In genomic region chr5:134982230-134982629, GRCh38 we compare ENCODE assay signal across 21 cellular contexts. TPM values are rescaled to one million over a fixed set of nuclear protein-coding genes. Genes with fewer than 3 reads are reported as not detected.
"Had no signal": no experiment of that assay in that cellular context is flagged by ENCODE, and none has a peak within 500 bp of the region (broad histone marks: within the 10 kb centered on the region; RNA-seq: fewer than 3 reads in every experiment).

No MANE protein-coding gene starts in this region.

- H3K4me3 ChIP-seq: right atrium auricular region, skin epidermis, transverse colon had no signal

- H3K4me1 ChIP-seq: right atrium auricular region, transverse colon had no signal

- DNase-seq: activated CD4-positive, alpha-beta T cell treated with anti-CD3 and anti-CD28 coated beads for 36 hours; activated CD8-positive, alpha-beta T cell treated with anti-CD3 and anti-CD28 coated beads for 36 hours; activated gamma-delta T cell treated with Interleukin-2 at 50 U/mL for 16 hours; amygdala; central memory CD4-positive, alpha-beta T cell; cortex of kidney; effector CD4-positive, alpha-beta T cell; foreskin melanocyte; kidney glomerular epithelial cell; left ventricle myocardium superior; nucleus accumbens; stimulated activated CD4-positive, alpha-beta T cell treated with anti-CD3 and anti-CD28 coated beads, Interleukin-15, amount 100 ng/mL, for 24 hours; stimulated activated CD4-positive, alpha-beta T cell treated with anti-CD3 and anti-CD28 coated beads, Interleukin-4, amount 100 ng/mL, for 1 hour; stimulated activated naive B cell treated with anti-CD40 and anti-IgM and Interleukin-4, amounts not matched to agents 10 μg/mL and 1 μg/mL and 100 μg/mL, for 72 hours; substantia nigra; T1000; transverse colon; WERI-Rb-1 had no signal

- H3K27me3 ChIP-seq: right atrium auricular region, transverse colon had no signal

- ATAC-seq: activated CD4-positive, alpha-beta T cell treated with anti-CD3 and anti-CD28 coated beads for 36 hours; activated CD8-positive, alpha-beta T cell treated with anti-CD3 and anti-CD28 coated beads for 36 hours; left ventricle myocardium superior; stimulated activated naive B cell treated with anti-CD40 and anti-IgM and Interleukin-4, amounts not matched to agents 10 μg/mL and 1 μg/mL and 100 μg/mL, for 72 hours had no signal

- FAIRE-seq: endothelial cell of umbilical vein had no signal

- H3K27ac ChIP-seq: right atrium auricular region, skin epidermis, transverse colon, WERI-Rb-1 had no signal

- H3K36me3 ChIP-seq: right atrium auricular region, transverse colon, WERI-Rb-1 had no signal

RNA-seq across cellular contexts. Expression of gene PITX1, which starts 51.8 kb away (rescaled TPM):
- total RNA-seq: left ventricle myocardium superior, right atrium auricular region had no signal
